Comparison of ENCODE assay signal across 11 cellular contexts in the genomic region with DNA sequence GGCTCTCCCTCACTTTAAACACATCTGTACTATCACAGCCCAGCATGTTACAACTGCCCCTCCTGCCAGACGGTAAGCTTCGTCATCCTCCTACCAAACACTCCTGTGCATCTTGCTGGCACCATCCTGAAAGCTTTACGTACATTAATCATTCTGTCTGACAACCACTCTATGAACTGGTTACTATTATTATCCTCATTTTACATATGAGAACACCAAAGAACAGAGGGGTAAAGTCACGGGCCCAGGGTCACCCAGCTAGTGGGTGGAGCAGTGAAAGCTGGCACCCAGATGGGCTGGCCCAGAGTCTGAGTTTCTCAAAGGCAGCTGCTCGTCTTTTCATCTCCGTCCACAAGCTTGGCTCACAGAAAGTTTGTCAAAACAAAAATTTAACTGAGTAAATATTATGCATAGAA. TPM values are rescaled to one million over a fixed set of nuclear protein-coding genes. Genes with fewer than 3 reads are reported as not detected.
DNase-seq lines count a peak whose midpoint lies in the region; ATAC-seq and TF ChIP-seq lines count a peak whose summit lies in the region.
"Had no signal": no experiment of that assay in that cellular context is flagged by ENCODE, and none has a peak within 500 bp of the region (broad histone marks: within the 10 kb centered on the region; RNA-seq: fewer than 3 reads in every experiment).

No MANE protein-coding gene starts in this region.

- no peaks in the 10 kb centered on the region for H3K36me3 ChIP-seq in ACC112 (ENCODE audit: insufficient read depth, low read length)
- H3K36me3 ChIP-seq: neural progenitor cell had no signal

- H3K4me3 Mint-ChIP-seq in central memory CD8-positive, alpha-beta T cell: no peak overlapping the region
- peak overlapping the region; percentile 77 for H3K4me3 Mint-ChIP-seq in natural killer cell
- H3K4me3 Mint-ChIP-seq: neural progenitor cell had no signal

- no peaks in the 10 kb centered on the region for H3K9me3 Mint-ChIP-seq in central memory CD8-positive, alpha-beta T cell
- no peaks in the 10 kb centered on the region for H3K9me3 Mint-ChIP-seq in natural killer cell
- H3K9me3 Mint-ChIP-seq: neural progenitor cell had no signal

- H3K79me2 ChIP-seq in ACC112 (ENCODE audit: control insufficient read depth, insufficient read depth, low read length, unreplicated experiment): no peaks in the 10 kb centered on the region

- no peaks in the 10 kb centered on the region for H3K27me3 Mint-ChIP-seq in central memory CD8-positive, alpha-beta T cell
- no peaks in the 10 kb centered on the region for H3K27me3 Mint-ChIP-seq in natural killer cell (ENCODE audit: low read depth in 2 of 2)

- intact Hi-C loops in natural killer cell (cut with micrococcal nuclease): loop anchor here (2.0 to 10.0 kb wide), 3 partner anchors 29 to 93 kb away; no protein-coding TSS in a partner anchor

- no peaks in the 10 kb centered on the region for H3K27me3 ChIP-seq in ACC112 (ENCODE audit: insufficient read depth, low read length)
- H3K27me3 ChIP-seq: neural progenitor cell had no signal

- H3K4me1 ChIP-seq in ACC112 (ENCODE audit: control insufficient read depth, insufficient read depth, low read length, unreplicated experiment): peaks cover 16% of the 10 kb centered on the region
- H3K4me1 ChIP-seq: neural progenitor cell had no signal

- H3K4me3 ChIP-seq in ACC112 (ENCODE audit: low read depth, low read length): no peak overlapping the region
- H3K4me3 ChIP-seq: neural progenitor cell had no signal

- H3K36me3 Mint-ChIP-seq in central memory CD8-positive, alpha-beta T cell (ENCODE audit: insufficient read depth): peaks cover 20% of the 10 kb centered on the region
- H3K36me3 Mint-ChIP-seq in natural killer cell: no peaks in the 10 kb centered on the region

- no peak for TF ChIP-seq CTCF in natural killer cell (IDR thresholded peaks at IDR 0.05)

- H3K4me1 Mint-ChIP-seq in central memory CD8-positive, alpha-beta T cell: peaks cover 49% of the 10 kb centered on the region
- peaks cover 35 to 50% of the 10 kb centered on the region in 2 donors for H3K4me1 Mint-ChIP-seq in natural killer cell

- H3K27ac Mint-ChIP-seq in central memory CD8-positive, alpha-beta T cell (ENCODE audit: low read depth): peak overlapping the region; percentile 88
- H3K27ac Mint-ChIP-seq in natural killer cell: peak overlapping the region; percentile 85 to 91
- H3K27ac Mint-ChIP-seq: neural progenitor cell had no signal

- H2AFZ ChIP-seq in ACC112 (ENCODE audit: low read length, unreplicated experiment): no peak overlapping the region
- H2AFZ ChIP-seq: neural progenitor cell had no signal

- peak; percentile 38 for DNase-seq in NCI-H1694 (lab: John Stamatoyannopoulos, UW)
- DNase-seq in central memory CD8-positive, alpha-beta T cell (ENCODE audit: low spot score in 2 of 2): no peak
- no peak for DNase-seq in natural killer cell
- DNase-seq in stimulated activated CD8-positive, alpha-beta memory T cell treated with anti-CD3 and anti-CD28 coated beads, Interleukin-4, amount 100 ng/mL, for 48 hours: no peak
- no peak for DNase-seq in NCI-H774 (lab: John Stamatoyannopoulos, UW)
- DNase-seq in NOMO-1 treated with DMSO at 0.1 percent for 48 hours (lab: John Stamatoyannopoulos, UW; ENCODE audit: unreplicated experiment): no peak
- DNase-seq in NCI-H345 (lab: John Stamatoyannopoulos, UW): no peak
- DNase-seq: activated CD4-positive, CD25-positive, alpha-beta regulatory T cell treated with anti-CD3 and anti-CD28 coated beads, Interleukin-2, amount 50 U/mL, for 72 hours; NCI-H187 had no signal

- no peak for ATAC-seq in central memory CD8-positive, alpha-beta T cell (replicated peaks; ENCODE audit: extremely low read depth, poor library complexity, severe bottlenecking)
- no peak for ATAC-seq in natural killer cell

- peak overlapping the region; percentile 48; the same call in 1 of the 2 replicates for H3K27ac ChIP-seq in ACC112 (ENCODE audit: low read depth, low read length)
- H3K27ac ChIP-seq: neural progenitor cell had no signal

RNA-seq across cellular contexts. Expression of a gene that starts 9.6 kb away (rescaled TPM):
- 100 to 1,000 TPM; 137 to 167 (median 145) TPM for total RNA-seq in natural killer cell

RNA-seq across cellular contexts. Expression of a gene that starts 29.8 kb away (rescaled TPM):
- total RNA-seq in natural killer cell: 100 to 1,000 TPM; 168 to 215 (median 187) TPM
